22 cellular contexts compared by ENCODE assay signal in genomic region chr4:5720157-5720850, GRCh38. TPM values are rescaled to one million over a fixed set of nuclear protein-coding genes. Genes with fewer than 3 reads are reported as not detected.
A peak's percentile ranks its signal among the peaks of the same experiment; 100 is the strongest.
DNase-seq lines count a peak whose midpoint lies in the region; ATAC-seq and TF ChIP-seq lines count a peak whose summit lies in the region.
"Had no signal": no experiment of that assay in that cellular context is flagged by ENCODE, and none has a peak within 500 bp of the region (broad histone marks: within the 10 kb centered on the region; RNA-seq: fewer than 3 reads in every experiment).

No MANE protein-coding gene starts in this region.

- no peaks in the 10 kb centered on the region for H3K4me1 Mint-ChIP-seq in natural killer cell
- H3K4me1 Mint-ChIP-seq: B cell; CD4-positive, CD25-positive, alpha-beta regulatory T cell had no signal

- TF ChIP-seq CTCF in osteoblast (IDR thresholded peaks at IDR 0.05; ENCODE audit: extremely low read depth, low read depth, low read length): no peak
- no peak for TF ChIP-seq CTCF in natural killer cell (IDR thresholded peaks at IDR 0.05)

- H3K36me3 ChIP-seq in osteoblast (ENCODE audit: insufficient read depth, low read length): peaks cover 29% of the 10 kb centered on the region

- H3K9me3 ChIP-seq in osteoblast (ENCODE audit: low read depth, low read length): no peaks in the 10 kb centered on the region

- peaks cover 47% of the 10 kb centered on the region for H4K20me1 ChIP-seq in osteoblast (ENCODE audit: insufficient read depth, low read length)
- H4K20me1 ChIP-seq: BLaER1 had no signal

- no peaks in the 10 kb centered on the region for H3K9me3 Mint-ChIP-seq in natural killer cell

- H3K79me2 ChIP-seq in osteoblast (ENCODE audit: insufficient read depth, low read length): peaks cover 87% of the 10 kb centered on the region

- H3K36me3 Mint-ChIP-seq in natural killer cell: no peaks in the 10 kb centered on the region
- H3K36me3 Mint-ChIP-seq: CD8-positive, alpha-beta T cell had no signal

- no peaks in the 10 kb centered on the region for H3K27me3 ChIP-seq in osteoblast (ENCODE audit: insufficient read depth, low read length)
- H3K27me3 ChIP-seq: BLaER1 had no signal

- no peak overlapping the region for H3K27ac Mint-ChIP-seq in natural killer cell
- H3K27ac Mint-ChIP-seq: B cell; CD4-positive, CD25-positive, alpha-beta regulatory T cell; CD8-positive, alpha-beta T cell had no signal

- intact Hi-C loops in natural killer cell (cut with micrococcal nuclease): no loop called here

- peak; percentile 17 for DNase-seq in activated effector memory CD4-positive, alpha-beta T cell treated with anti-CD3 and anti-CD28 coated beads, Interleukin-2, amount 50 U/mL, for 16 hours
- no peak for DNase-seq in activated effector memory CD4-positive, alpha-beta T cell treated with Interleukin-2 at 50 U/mL for 16 hours
- peak; percentile 11 for DNase-seq in kidney tubule cell (ENCODE audit: low spot score)
- peak; percentile 37 for DNase-seq in mesenteric fat pad (ENCODE audit: low spot score)
- no peak for DNase-seq in osteoblast (ENCODE audit: insufficient read length, low spot score, missing footprints)
- no peak for DNase-seq in amygdala (lab: John Stamatoyannopoulos, UW)
- no peak for DNase-seq in natural killer cell
- no peak for DNase-seq in NCI-H2171 (lab: John Stamatoyannopoulos, UW)
- DNase-seq: Caco-2; CD4-positive, CD25-positive, alpha-beta regulatory T cell; CD8-positive, alpha-beta T cell; DMS153; DMS79; GDM1; GM23248; H7; HCEC 1CT had no signal

- no peak for ATAC-seq in natural killer cell
- ATAC-seq: CD8-positive, alpha-beta T cell had no signal

- peaks cover 6 to 21% of the 10 kb centered on the region in 2 donors for H3K27me3 Mint-ChIP-seq in natural killer cell (ENCODE audit: low read depth in 2 of 2)
- H3K27me3 Mint-ChIP-seq: B cell had no signal

- no peak overlapping the region for H3K4me2 ChIP-seq in osteoblast (ENCODE audit: insufficient read depth, low read length)
- H3K4me2 ChIP-seq: BLaER1 had no signal

- H3K4me3 Mint-ChIP-seq in natural killer cell: no peak overlapping the region
- H3K4me3 Mint-ChIP-seq: B cell; CD4-positive, CD25-positive, alpha-beta regulatory T cell; CD8-positive, alpha-beta T cell had no signal

- H3K27ac ChIP-seq in osteoblast (ENCODE audit: low read depth, low read length): peak overlapping the region; percentile 1
- H3K27ac ChIP-seq: 22Rv1, BLaER1, C4-2B, GM23248 had no signal

- H3K4me3 ChIP-seq in osteoblast (ENCODE audit: insufficient read depth, low read length): no peak overlapping the region
- H3K4me3 ChIP-seq: BLaER1, GM12878, GM23248 had no signal

- no peak overlapping the region for H2AFZ ChIP-seq in osteoblast (ENCODE audit: low read length)
- H2AFZ ChIP-seq: GM23248 had no signal

- H3K4me1 ChIP-seq in osteoblast (ENCODE audit: insufficient read depth, low read length): peaks cover 23% of the 10 kb centered on the region

RNA-seq across cellular contexts. Expression of gene EVC, which starts 9.3 kb away (rescaled TPM):
- 16.6 TPM for total RNA-seq in mesenteric fat pad
- 67.8 and 69.1 TPM in 2 replicates for total RNA-seq in osteoblast
- total RNA-seq in natural killer cell: 1 to 10 TPM in 1 of 3 donors, under 1 TPM in 2; 0.18 to 2.9 (median 0.42) TPM
- total RNA-seq: Caco-2 had no signal

RNA-seq across cellular contexts. Expression of gene EVC2, which starts 11.9 kb away (rescaled TPM):
- 4.0 TPM for total RNA-seq in mesenteric fat pad
- total RNA-seq in osteoblast: 17.4 and 19.2 TPM in 2 replicates
- total RNA-seq in natural killer cell: 1 to 10 TPM in 2 of 3 donors, under 1 TPM in 1; 0.20 to 2.6 (median 1.5) TPM
- total RNA-seq: Caco-2 had no signal

Comparison
In these comparisons a context has a peak if more than half of its experiments do, and no peak if none do; other contexts are left out.
1. DNase-seq: peak in activated effector memory CD4-positive, alpha-beta T cell treated with anti-CD3 and anti-CD28 coated beads, Interleukin-2, amount 50 U/mL, for 16 hours (single experiment), kidney tubule cell (single experiment) and mesenteric fat pad (single experiment); none in activated effector memory CD4-positive, alpha-beta T cell treated with Interleukin-2 at 50 U/mL for 16 hours (single experiment), osteoblast (single experiment), amygdala (0 of 56), natural killer cell (single experiment) and NCI-H2171 (single experiment).